Comparison of ENCODE assay signal across 1 cellular context in genomic region chr7:39130304-39130703, GRCh38.
TF ChIP-seq lines count a peak whose summit lies in the region.

No MANE protein-coding gene starts in this region.

TF ChIP-seq in GM12878, 131 proteins besides CTCF, POLR2A, EP300 and RAD21:
- no peak for TF ChIP-seq SRF (IDR thresholded peaks at IDR 0.05; ENCODE audit: low read depth in 2 of 2, low read length in 2 of 2)
- TF ChIP-seq CEBPB (IDR thresholded peaks at IDR 0.05; ENCODE audit: borderline replicate concordance in 1 of 2, low read depth in 2 of 2, low read length in 2 of 2): no peak
